Comparison of ENCODE assay signal across 18 cellular contexts in the genomic region with DNA sequence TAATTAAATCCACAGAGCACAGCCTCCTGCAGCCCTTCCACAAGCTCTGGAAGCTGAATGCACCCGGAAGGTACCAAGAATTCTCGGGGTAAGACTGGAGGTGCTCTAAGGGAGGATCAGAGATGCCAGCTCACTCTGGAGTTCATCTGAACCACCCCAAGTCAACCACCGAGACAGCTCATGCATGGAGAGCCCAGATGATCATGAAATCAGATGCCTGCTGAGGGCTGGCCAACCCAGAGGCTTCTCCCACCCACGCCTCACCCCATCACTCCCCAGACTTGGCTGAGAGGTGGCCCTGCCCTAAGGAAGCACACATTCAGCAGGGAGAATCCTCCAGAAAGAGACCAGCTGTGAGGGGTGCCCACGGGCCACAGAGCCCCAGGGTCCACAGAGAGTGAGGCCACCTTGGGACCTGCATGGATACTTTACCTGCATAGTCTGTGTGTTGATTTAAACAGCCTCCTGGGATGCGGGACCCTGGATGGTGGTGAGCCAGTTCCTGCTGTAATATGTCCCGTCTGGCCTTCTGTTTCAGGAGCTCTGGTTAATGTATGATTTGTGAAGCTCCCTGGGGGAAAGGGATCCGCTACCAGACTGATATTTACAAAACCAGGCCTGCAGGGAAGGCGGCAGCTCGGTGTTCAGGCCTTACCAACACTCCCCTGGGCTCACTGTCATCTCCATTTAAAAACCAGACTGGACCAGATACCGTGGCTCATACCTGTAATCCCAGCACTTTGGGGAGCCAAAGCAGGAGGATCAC.
"Had no signal": no experiment of that assay in that cellular context is flagged by ENCODE, and none has a peak within 500 bp of the region (broad histone marks: within the 10 kb centered on the region; RNA-seq: fewer than 3 reads in every experiment).

No MANE protein-coding gene starts in this region.

- H3K27me3 ChIP-seq: ovary, vagina had no signal

- H3K27ac ChIP-seq: adrenal gland, esophagus muscularis mucosa, neural progenitor cell, ovary, tibial nerve, vagina, WERI-Rb-1 had no signal

- H3K27ac Mint-ChIP-seq: activated CD4-positive, alpha-beta memory T cell treated with anti-CD3 and anti-CD28 coated beads, Interleukin-2, amount 10 ng/mL, durations not matched to agents 7 days and 5 days; activated CD4-positive, alpha-beta T cell treated with anti-CD3 and anti-CD28 coated beads for 36 hours; activated T-cell treated with anti-CD3 and anti-CD28 coated beads, Interleukin-2, amount 50 U/mL, for 24 hours; neural progenitor cell; T-helper 1 cell treated with Interleukin-12 subunit alpha and Interleukin-12 subunit beta and Interleukin-4 antibody, amounts not matched to agents 30 μg/mL and 1 μg/mL, for 36 hours had no signal

- H3K36me3 ChIP-seq: adrenal gland, esophagus muscularis mucosa, neural progenitor cell, ovary, tibial nerve, vagina, WERI-Rb-1 had no signal

- H3K9ac ChIP-seq: neural progenitor cell had no signal

- H3K4me1 ChIP-seq: adrenal gland, esophagus muscularis mucosa, tibial nerve, vagina had no signal

- ATAC-seq: activated CD4-positive, alpha-beta T cell treated with anti-CD3 and anti-CD28 coated beads for 36 hours had no signal

- H3K4me3 Mint-ChIP-seq: activated CD4-positive, alpha-beta memory T cell treated with anti-CD3 and anti-CD28 coated beads, Interleukin-2, amount 10 ng/mL, durations not matched to agents 7 days and 5 days; activated CD4-positive, alpha-beta T cell treated with anti-CD3 and anti-CD28 coated beads for 36 hours; activated T-cell treated with anti-CD3 and anti-CD28 coated beads, Interleukin-2, amount 50 U/mL, for 24 hours; central memory CD8-positive, alpha-beta T cell; neural progenitor cell; T-helper 1 cell treated with Interleukin-12 subunit alpha and Interleukin-12 subunit beta and Interleukin-4 antibody, amounts not matched to agents 30 μg/mL and 1 μg/mL, for 36 hours had no signal

- DNase-seq: activated CD4-positive, alpha-beta memory T cell treated with anti-CD3 and anti-CD28 coated beads, Interleukin-2, amount 10 ng/mL, durations not matched to agents 7 days and 5 days; activated CD4-positive, alpha-beta T cell treated with anti-CD3 and anti-CD28 coated beads for 36 hours; activated naive CD4-positive, alpha-beta T cell treated with anti-CD3 and anti-CD28 coated beads, Interleukin-2, amount 50 U/mL, for 16 hours; activated T-cell treated with anti-CD3 and anti-CD28 coated beads, Interleukin-2, amount 50 U/mL, for 24 hours; cortex of kidney; effector CD4-positive, alpha-beta T cell; midbrain; ovary; stimulated activated CD4-positive, alpha-beta T cell treated with anti-CD3 and anti-CD28 coated beads, Interleukin-12 subunit alpha, Interleukin-12 subunit beta, amount 100 ng/mL, for 4 hours; stimulated activated CD4-positive, alpha-beta T cell treated with anti-CD3 and anti-CD28 coated beads, Interleukin-2, amount 100 ng/mL, for 24 hours; WERI-Rb-1 had no signal

- H3K4me2 ChIP-seq: neural progenitor cell had no signal

- H3K9me3 Mint-ChIP-seq: activated CD4-positive, alpha-beta memory T cell treated with anti-CD3 and anti-CD28 coated beads, Interleukin-2, amount 10 ng/mL, durations not matched to agents 7 days and 5 days; activated T-cell treated with anti-CD3 and anti-CD28 coated beads, Interleukin-2, amount 50 U/mL, for 24 hours; central memory CD8-positive, alpha-beta T cell; T-helper 1 cell treated with Interleukin-12 subunit alpha and Interleukin-12 subunit beta and Interleukin-4 antibody, amounts not matched to agents 30 μg/mL and 1 μg/mL, for 36 hours had no signal

- H3K4me3 ChIP-seq: adrenal gland, esophagus muscularis mucosa, neural progenitor cell, ovary, tibial nerve, vagina had no signal

- H3K4me1 Mint-ChIP-seq: activated CD4-positive, alpha-beta T cell treated with anti-CD3 and anti-CD28 coated beads for 36 hours; central memory CD8-positive, alpha-beta T cell had no signal

- H2AFZ ChIP-seq: neural progenitor cell had no signal

- H3K9me3 ChIP-seq: adrenal gland, esophagus muscularis mucosa, ovary, tibial nerve, vagina had no signal

- H3K36me3 Mint-ChIP-seq: neural progenitor cell had no signal
